Comparison of ENCODE assay signal across 9 cellular contexts in genomic region chr6:88177961-88178464, GRCh38. TPM values are rescaled to one million over a fixed set of nuclear protein-coding genes. Genes with fewer than 3 reads are reported as not detected.
DNase-seq lines count a peak whose midpoint lies in the region; ATAC-seq and TF ChIP-seq lines count a peak whose summit lies in the region.
"Had no signal": no experiment of that assay in that cellular context is flagged by ENCODE, and none has a peak within 500 bp of the region (broad histone marks: within the 10 kb centered on the region; RNA-seq: fewer than 3 reads in every experiment).

No MANE protein-coding gene starts in this region.

- no peak overlapping the region for H2AK5ac ChIP-seq in H9 (ENCODE audit: insufficient read length, low read length)

- H3K4me3 Mint-ChIP-seq in H9 (no peak overlapping the region), immature natural killer cell (no peak overlapping the region)
- H3K4me3 Mint-ChIP-seq: T-cell had no signal

- H3K9me3 Mint-ChIP-seq in H9 (peaks cover 7 to 10% of the 10 kb centered on the region in 2 experiments; a peak in 3 of 5 replicates), immature natural killer cell (peaks cover 0 to 2% (median 0%) of the 10 kb centered on the region in 6 donors)

- peak; percentile 2 for DNase-seq in ACHN
- DNase-seq in H9, result no peak
- no peak for DNase-seq in immature natural killer cell
- no peak for DNase-seq in NCI-H2227 treated with DMSO at 0.1 percent for 48 hours (lab: John Stamatoyannopoulos, UW)
- no peak for DNase-seq in NCI-H2196 (lab: John Stamatoyannopoulos, UW; ENCODE audit: unreplicated experiment)
- DNase-seq: T-cell had no signal

- no peak overlapping the region for H2BK120ac ChIP-seq in H9 (ENCODE audit: low read depth, low read length, poor library complexity, severe bottlenecking)

- no peak overlapping the region for H4K91ac ChIP-seq in H9 (ENCODE audit: insufficient read length, low read depth, low read length)

- H3T11ph ChIP-seq in H9 (ENCODE audit: low read length), result no peak overlapping the region

- peaks cover 25% of the 10 kb centered on the region for H3F3A ChIP-seq in SU-DHL-6 (ENCODE audit: insufficient read depth)

- H4K20me1 ChIP-seq in SU-DHL-6 (ENCODE audit: low read depth, low read length), result no peaks in the 10 kb centered on the region
- H4K20me1 ChIP-seq in H9 (ENCODE audit: control insufficient read depth, insufficient read depth, insufficient read length), result no peaks in the 10 kb centered on the region

- H2BK5ac ChIP-seq in H9 (ENCODE audit: insufficient read length, low read length), result no peak overlapping the region

- no peak overlapping the region for H2BK15ac ChIP-seq in H9 (ENCODE audit: low read depth, low read length)

- H3K27ac ChIP-seq in SU-DHL-6 (ENCODE audit: low read depth, low read length) (peak overlapping the region; percentile 81), H9 (ENCODE audit: insufficient read length, low read depth, low read length) (no peak overlapping the region)

- no peak overlapping the region for H3K14ac ChIP-seq in H9 (ENCODE audit: insufficient read depth, low read length)

- no peak overlapping the region for H3K4ac ChIP-seq in H9 (ENCODE audit: low read depth, low read length)

- ATAC-seq in GM19438 (IDR thresholded peaks at IDR 0.05; ENCODE audit: low read depth, unreplicated experiment) (peak; percentile 45), HG03135 (IDR thresholded peaks at IDR 0.05; ENCODE audit: unreplicated experiment) (peak; percentile 58)
- ATAC-seq: T-cell had no signal

- no peaks in the 10 kb centered on the region; the same call in 1 of the 2 replicates for H3K27me3 Mint-ChIP-seq in H9 (ENCODE audit: low read depth)
- H3K27me3 Mint-ChIP-seq in immature natural killer cell (ENCODE audit: low read depth in 3 of 3), result peaks cover 0 to 8% (median 2%) of the 10 kb centered on the region in 3 donors

- no peak overlapping the region for H2BK12ac ChIP-seq in H9 (ENCODE audit: insufficient read length, low read depth, low read length)

- H3K4me3 ChIP-seq in SU-DHL-6 (ENCODE audit: insufficient read depth, low read length, poor library complexity, severe bottlenecking), result peak overlapping the region; percentile 64

- no peaks in the 10 kb centered on the region for H3K23me2 ChIP-seq in H9 (ENCODE audit: insufficient read length, low read depth, low read length, poor library complexity, severe bottlenecking)

- in situ Hi-C loops in ACHN (cut with HindIII; ENCODE audit: low pct_ligation_motif_present, low pct_unique_long_range_greater_than_20kb, low sequenced_read_pairs), result no loop called here

- H3K36me3 Mint-ChIP-seq in H9 (ENCODE audit: insufficient read depth in 1 of 3, low read depth in 3 of 3), result peaks cover 3 to 9% (median 8%) of the 10 kb centered on the region in 3 experiments; a peak in 4 of 7 replicates
- peaks cover 0 to 3% (median 0%) of the 10 kb centered on the region in 3 donors for H3K36me3 Mint-ChIP-seq in immature natural killer cell
- H3K36me3 Mint-ChIP-seq: T-cell had no signal

- H3K18ac ChIP-seq in H9 (ENCODE audit: insufficient read length, low read depth, low read length), result no peak overlapping the region

- H3K27me3 ChIP-seq in SU-DHL-6 (ENCODE audit: low read length) (no peaks in the 10 kb centered on the region), H9 (ENCODE audit: insufficient read depth, low read length) (no peaks in the 10 kb centered on the region)

- no peaks in the 10 kb centered on the region for H3K9me3 ChIP-seq in SU-DHL-6 (ENCODE audit: insufficient read depth, low read length)
- H3K9me3 ChIP-seq in H9 (ENCODE audit: control insufficient read depth, low read depth, low read length), result no peaks in the 10 kb centered on the region

- H3K23ac ChIP-seq in H9 (ENCODE audit: insufficient read length, low read depth, low read length), result no peak overlapping the region

- H3K4me1 Mint-ChIP-seq in H9 (peaks cover 24 to 26% of the 10 kb centered on the region in 2 experiments), immature natural killer cell (no peaks in the 10 kb centered on the region)
- H3K4me1 Mint-ChIP-seq: T-cell had no signal

- H3K27ac Mint-ChIP-seq in H9 (no peak overlapping the region), immature natural killer cell (no peak overlapping the region)
- H3K27ac Mint-ChIP-seq: T-cell had no signal

- H2AFZ ChIP-seq in SU-DHL-6 (ENCODE audit: low read depth, low read length, severe bottlenecking), result no peak overlapping the region
- no peak overlapping the region for H2AFZ ChIP-seq in H9 (ENCODE audit: low read length)

- no peak for TF ChIP-seq CTCF in SU-DHL-6 (IDR thresholded peaks at IDR 0.05; ENCODE audit: insufficient read depth, low read length, poor library complexity, severe bottlenecking)
- TF ChIP-seq CTCF in H9 (conservative IDR thresholded peaks at IDR 0.05), result no peak

- no CpG with 5 or more reads among the region's 3 CpGs for WGBS in H9 (ENCODE audit: extremely low coverage, insufficient read length, low lambda C conversion rate)

- H3K4me2 ChIP-seq in SU-DHL-6 (ENCODE audit: low read depth, low read length, poor library complexity, severe bottlenecking) (peak overlapping the region; percentile 86), H9 (ENCODE audit: insufficient read depth, insufficient read length, low read length) (no peak overlapping the region)

- H3K36me3 ChIP-seq in SU-DHL-6 (ENCODE audit: low read length), result no peaks in the 10 kb centered on the region

- H4K5ac ChIP-seq in H9 (ENCODE audit: insufficient read length, low read depth, low read length), result no peak overlapping the region

- H3K9ac ChIP-seq in SU-DHL-6 (ENCODE audit: low read length) (peak overlapping the region; percentile 55), H9 (ENCODE audit: extremely low read depth, insufficient read length, low read length) (no peak overlapping the region)

- H3K56ac ChIP-seq in H9 (ENCODE audit: insufficient read length, low read depth, low read length), result no peak overlapping the region

- H3K79me1 ChIP-seq in H9 (ENCODE audit: insufficient read depth, low read depth, low read length, poor library complexity, severe bottlenecking), result no peaks in the 10 kb centered on the region

- no peak overlapping the region for H2BK20ac ChIP-seq in H9 (ENCODE audit: low read depth, low read length, poor library complexity, severe bottlenecking)

- no peaks in the 10 kb centered on the region for H3K9me2 ChIP-seq in SU-DHL-6 (replicated peaks; ENCODE audit: insufficient read depth, low read length)

- no peak overlapping the region for H4K8ac ChIP-seq in H9 (replicated peaks; ENCODE audit: insufficient read length, low read depth, low read length)

- H3K79me2 ChIP-seq in SU-DHL-6 (ENCODE audit: insufficient read depth, low read length) (peaks cover 4% of the 10 kb centered on the region; the same call in 1 of the 2 replicates), H9 (ENCODE audit: insufficient read depth, low read length) (no peaks in the 10 kb centered on the region)

- H3K4me1 ChIP-seq in H9 (ENCODE audit: insufficient read depth, low read length), result no peaks in the 10 kb centered on the region; the same call in 1 of the 2 replicates

RNA-seq across cellular contexts. Expression of gene CNR1, which starts 11.9 kb away (rescaled TPM):
- 0.55 and 0.72 TPM in 2 replicates for total RNA-seq in H9 (2021)
- polyA plus RNA-seq in immature natural killer cell, result not detected
